8 cellular contexts compared by ENCODE assay signal in the genomic region with DNA sequence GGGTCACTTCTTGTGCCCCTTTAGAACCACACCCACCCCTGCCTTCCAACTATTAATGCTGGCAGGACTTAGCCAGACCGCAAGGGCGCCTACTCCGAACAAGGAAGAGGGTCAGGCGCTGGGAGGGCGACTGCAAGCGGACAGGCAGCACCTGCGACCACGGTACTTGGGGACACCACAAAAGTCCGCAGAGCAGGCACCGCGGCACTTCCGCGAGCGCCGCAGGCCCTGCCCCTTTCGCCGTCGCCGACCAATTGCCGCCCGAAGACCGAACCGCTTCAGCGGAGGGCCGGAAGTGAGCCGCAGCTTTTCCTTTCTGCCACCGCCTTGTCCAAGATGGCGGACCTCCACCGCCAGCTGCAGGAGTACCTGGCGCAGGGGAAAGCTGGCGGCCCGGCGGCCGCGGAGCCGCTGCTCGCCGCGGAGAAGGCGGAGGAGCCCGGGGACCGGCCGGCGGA. TPM values are rescaled to one million over a fixed set of nuclear protein-coding genes. Genes with fewer than 3 reads are reported as not detected.
DNase-seq lines count a peak whose midpoint lies in the region; ATAC-seq and TF ChIP-seq lines count a peak whose summit lies in the region.

A gene with protein sequence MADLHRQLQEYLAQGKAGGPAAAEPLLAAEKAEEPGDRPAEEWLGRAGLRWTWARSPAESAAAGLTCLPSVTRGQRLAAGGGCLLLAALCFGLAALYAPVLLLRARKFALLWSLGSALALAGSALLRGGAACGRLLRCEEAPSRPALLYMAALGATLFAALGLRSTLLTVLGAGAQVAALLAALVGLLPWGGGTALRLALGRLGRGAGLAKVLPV (plus strand): TSS at position 305 of the 458 bp plus-strand sequence. CDS start 32 bp downstream, at position 337.

- no peak for TF ChIP-seq CTCF in colonic mucosa (IDR thresholded peaks at IDR 0.05)

- H3K27me3 ChIP-seq in colonic mucosa: no peaks in the 10 kb centered on the region

- intact Hi-C loops in colonic mucosa (cut with DNase I): no loop called here

- no peaks in the 10 kb centered on the region for H3K9me3 ChIP-seq in colonic mucosa

- peaks cover 18% of the 10 kb centered on the region for H3K4me1 ChIP-seq in colonic mucosa

- H3K9ac ChIP-seq in colonic mucosa (ENCODE audit: low read depth in 2 of 2, low read length in 2 of 2): peak within 1 kb of the TSS; percentile 78 to 90

- ATAC-seq in GM19351 (IDR thresholded peaks at IDR 0.05; ENCODE audit: unreplicated experiment) (peak; percentile 64), HG03469 (IDR thresholded peaks at IDR 0.05; ENCODE audit: unreplicated experiment) (peak; percentile 39), left lobe of liver (peak; percentile 80)

- H3K36me3 ChIP-seq in colonic mucosa: no peaks in the 10 kb centered on the region

- DNase-seq in C1 segment of cervical spinal cord (lab: John Stamatoyannopoulos, UW) (peak; percentile 60 to 92 (median 85)), NCI-H524 treated with DMSO at 0.1 percent for 48 hours (lab: John Stamatoyannopoulos, UW) (peak; percentile 56), colonic mucosa (peak; percentile 94), left lobe of liver (ENCODE audit: low spot score) (peak; percentile 95)
- peak; percentile 94 for DNase-seq in activated CD4-positive, alpha-beta T cell treated with anti-CD3 and anti-CD28 coated beads for 48 hours
- peak; percentile 94 for DNase-seq in stimulated activated CD4-positive, alpha-beta T cell treated with anti-CD3 and anti-CD28 coated beads, Interleukin-1b, Interleukin-23, amount 100 ng/mL, for 48 hours

- peak within 1 kb of the TSS; percentile 59 for H3K4me3 ChIP-seq in colonic mucosa

- peak within 1 kb of the TSS; percentile 92 for H3K27ac ChIP-seq in colonic mucosa

RNA-seq across cellular contexts. Expression of the gene that starts here (rescaled TPM):
- 1 to 10 TPM; 6.0 to 7.5 TPM for total RNA-seq in colonic mucosa
- total RNA-seq in left lobe of liver: 3.7 TPM

Comparison
In these comparisons a context has a peak if more than half of its experiments do, and no peak if none do; other contexts are left out.
1. Peak in every context shown above with its lines: DNase-seq, ATAC-seq, H3K4me3 ChIP-seq and H3K27ac ChIP-seq.